1 cellular context compared by ENCODE assay signal in the genomic region with DNA sequence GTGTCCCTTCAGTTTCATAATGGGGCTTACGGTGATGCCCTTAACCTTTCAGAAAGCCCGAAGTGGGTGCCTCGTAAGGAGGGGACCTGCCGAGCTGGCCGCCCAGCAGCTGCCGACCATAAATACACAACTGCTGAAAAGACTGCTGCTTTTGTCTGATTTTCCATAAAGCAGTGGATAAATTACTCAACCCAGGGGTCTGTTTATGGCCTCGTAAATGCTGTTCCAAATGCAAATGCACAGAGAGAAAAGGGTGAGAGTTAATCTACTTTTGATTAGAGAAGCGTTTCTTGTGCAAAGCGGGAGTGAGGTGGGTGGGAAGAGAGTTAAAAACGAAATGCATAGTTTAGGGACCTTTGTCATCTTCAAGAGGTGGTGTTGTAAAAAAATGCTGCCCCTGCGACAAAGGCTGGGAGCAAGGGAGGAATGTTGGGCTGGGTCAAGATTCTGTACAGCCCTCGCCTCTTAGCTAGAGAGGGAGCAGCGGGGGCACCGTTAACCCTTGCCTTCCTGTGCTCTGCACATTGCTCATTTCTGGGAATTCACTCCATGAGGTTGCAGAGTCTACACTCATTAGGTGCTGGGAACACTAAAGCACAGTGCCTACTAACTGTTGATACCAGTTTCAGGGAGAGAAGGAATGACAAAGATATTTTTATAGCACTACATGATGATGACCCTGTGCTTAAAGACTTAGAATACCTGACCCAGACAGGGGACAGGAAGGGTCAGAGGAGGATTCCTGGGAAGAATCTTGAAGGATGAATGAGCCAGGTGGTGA.
TF ChIP-seq lines count a peak whose summit lies in the region.

No MANE protein-coding gene starts in this region.

TF ChIP-seq in HEK293, 187 proteins besides CTCF, POLR2A, EP300 and RAD21 (continued from another document):
- TF ChIP-seq, protein P1, sequence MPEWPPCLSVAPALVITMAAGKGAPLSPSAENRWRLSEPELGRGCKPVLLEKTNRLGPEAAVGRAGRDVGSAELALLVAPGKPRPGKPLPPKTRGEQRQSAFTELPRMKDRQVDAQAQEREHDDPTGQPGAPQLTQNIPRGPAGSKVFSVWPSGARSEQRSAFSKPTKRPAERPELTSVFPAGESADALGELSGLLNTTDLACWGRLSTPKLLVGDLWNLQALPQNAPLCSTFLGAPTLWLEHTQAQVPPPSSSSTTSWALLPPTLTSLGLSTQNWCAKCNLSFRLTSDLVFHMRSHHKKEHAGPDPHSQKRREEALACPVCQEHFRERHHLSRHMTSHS (tag by site-specific recombination; IDR thresholded peaks at IDR 0.05): peak; percentile 76; the same call in 1 of the 2 replicates
- TF ChIP-seq ZNF2 (tag by site-specific recombination; IDR thresholded peaks at IDR 0.05) (peak; percentile 44; the same call in 1 of the 2 replicates), ZNF843 (tag by site-specific recombination; IDR thresholded peaks at IDR 0.05) (peak; percentile 97), ZBTB17 (tag by site-specific recombination; IDR thresholded peaks at IDR 0.05) (peak; percentile 86), ZNF19 (tag by site-specific recombination; IDR thresholded peaks at IDR 0.05; ENCODE audit: low read depth) (no peak), ZNF214 (tag by site-specific recombination; IDR thresholded peaks at IDR 0.05; ENCODE audit: borderline replicate concordance) (no peak), ZSCAN23 (tag by site-specific recombination; IDR thresholded peaks at IDR 0.05) (no peak), ZNF610 (tag by site-specific recombination; IDR thresholded peaks at IDR 0.05; ENCODE audit: borderline replicate concordance) (no peak), OVOL3 (tag by site-specific recombination; IDR thresholded peaks at IDR 0.05) (peak; percentile 60; the same call in 1 of the 2 replicates), ZNF521 (tag by site-specific recombination; IDR thresholded peaks at IDR 0.05) (no peak)
- TF ChIP-seq, protein P2, sequence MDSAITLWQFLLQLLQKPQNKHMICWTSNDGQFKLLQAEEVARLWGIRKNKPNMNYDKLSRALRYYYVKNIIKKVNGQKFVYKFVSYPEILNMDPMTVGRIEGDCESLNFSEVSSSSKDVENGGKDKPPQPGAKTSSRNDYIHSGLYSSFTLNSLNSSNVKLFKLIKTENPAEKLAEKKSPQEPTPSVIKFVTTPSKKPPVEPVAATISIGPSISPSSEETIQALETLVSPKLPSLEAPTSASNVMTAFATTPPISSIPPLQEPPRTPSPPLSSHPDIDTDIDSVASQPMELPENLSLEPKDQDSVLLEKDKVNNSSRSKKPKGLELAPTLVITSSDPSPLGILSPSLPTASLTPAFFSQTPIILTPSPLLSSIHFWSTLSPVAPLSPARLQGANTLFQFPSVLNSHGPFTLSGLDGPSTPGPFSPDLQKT (IDR thresholded peaks at IDR 0.05; ENCODE audit: borderline replicate concordance, low read depth, low read length): no peak
- TF ChIP-seq, protein P3, sequence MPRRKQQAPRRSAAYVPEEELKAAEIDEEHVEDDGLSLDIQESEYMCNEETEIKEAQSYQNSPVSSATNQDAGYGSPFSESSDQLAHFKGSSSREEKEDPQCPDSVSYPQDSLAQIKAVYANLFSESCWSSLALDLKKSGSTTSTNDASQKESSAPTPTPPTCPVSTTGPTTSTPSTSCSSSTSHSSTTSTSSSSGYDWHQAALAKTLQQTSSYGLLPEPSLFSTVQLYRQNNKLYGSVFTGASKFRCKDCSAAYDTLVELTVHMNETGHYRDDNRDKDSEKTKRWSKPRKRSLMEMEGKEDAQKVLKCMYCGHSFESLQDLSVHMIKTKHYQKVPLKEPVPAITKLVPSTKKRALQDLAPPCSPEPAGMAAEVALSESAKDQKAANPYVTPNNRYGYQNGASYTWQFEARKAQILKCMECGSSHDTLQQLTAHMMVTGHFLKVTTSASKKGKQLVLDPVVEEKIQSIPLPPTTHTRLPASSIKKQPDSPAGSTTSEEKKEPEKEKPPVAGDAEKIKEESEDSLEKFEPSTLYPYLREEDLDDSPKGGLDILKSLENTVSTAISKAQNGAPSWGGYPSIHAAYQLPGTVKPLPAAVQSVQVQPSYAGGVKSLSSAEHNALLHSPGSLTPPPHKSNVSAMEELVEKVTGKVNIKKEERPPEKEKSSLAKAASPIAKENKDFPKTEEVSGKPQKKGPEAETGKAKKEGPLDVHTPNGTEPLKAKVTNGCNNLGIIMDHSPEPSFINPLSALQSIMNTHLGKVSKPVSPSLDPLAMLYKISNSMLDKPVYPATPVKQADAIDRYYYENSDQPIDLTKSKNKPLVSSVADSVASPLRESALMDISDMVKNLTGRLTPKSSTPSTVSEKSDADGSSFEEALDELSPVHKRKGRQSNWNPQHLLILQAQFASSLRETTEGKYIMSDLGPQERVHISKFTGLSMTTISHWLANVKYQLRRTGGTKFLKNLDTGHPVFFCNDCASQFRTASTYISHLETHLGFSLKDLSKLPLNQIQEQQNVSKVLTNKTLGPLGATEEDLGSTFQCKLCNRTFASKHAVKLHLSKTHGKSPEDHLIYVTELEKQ (tag by site-specific recombination; IDR thresholded peaks at IDR 0.05; ENCODE audit: borderline replicate concordance): no peak
